8 cellular contexts compared by ENCODE assay signal in genomic region chr1:112803906-112804762, GRCh38.
DNase-seq lines count a peak whose midpoint lies in the region; ATAC-seq and TF ChIP-seq lines count a peak whose summit lies in the region.

No MANE protein-coding gene starts in this region.

- no peaks in the 10 kb centered on the region for H3F3A ChIP-seq in SK-N-SH (replicated peaks; ENCODE audit: insufficient read depth)

- peaks cover 4% of the 10 kb centered on the region for H3K27me3 ChIP-seq in CD8-positive, alpha-beta memory T cell (ENCODE audit: insufficient read depth, low read length, poor library complexity, severe bottlenecking)
- no peaks in the 10 kb centered on the region for H3K27me3 ChIP-seq in SK-N-SH (ENCODE audit: insufficient read depth)
- H3K27me3 ChIP-seq in right atrium auricular region = no peaks in the 10 kb centered on the region

- ATAC-seq in GM19455 (IDR thresholded peaks at IDR 0.05; ENCODE audit: unreplicated experiment) (peak; percentile 73), HG02588 (IDR thresholded peaks at IDR 0.05; ENCODE audit: unreplicated experiment) (no peak)

- no peaks in the 10 kb centered on the region for H3K36me3 ChIP-seq in CD8-positive, alpha-beta memory T cell (ENCODE audit: insufficient read depth, low read length)
- H3K36me3 ChIP-seq in SK-N-SH (replicated peaks in 1 of 2; ENCODE audit: control insufficient read depth in 1 of 2, insufficient read depth in 2 of 2, low read length in 1 of 2) (no peaks in the 10 kb centered on the region), right atrium auricular region (no peaks in the 10 kb centered on the region)

- H4K20me1 ChIP-seq in SK-N-SH (ENCODE audit: insufficient read depth) = no peaks in the 10 kb centered on the region

- H3K9me2 ChIP-seq in SK-N-SH = no peaks in the 10 kb centered on the region

- no peak overlapping the region for H3K4me2 ChIP-seq in SK-N-SH

- 27% methylated on average over 6 of the region's 10 CpGs for WGBS in SK-N-SH (ENCODE audit: low lambda C conversion rate)

- H3K9me3 Mint-ChIP-seq in CD8-positive, alpha-beta memory T cell = no peaks in the 10 kb centered on the region

- H3K36me3 Mint-ChIP-seq in CD8-positive, alpha-beta memory T cell = no peaks in the 10 kb centered on the region

- DNase-seq in CD8-positive, alpha-beta memory T cell = peak; percentile 3 to 51 (median 19)
- DNase-seq in LoVo (ENCODE audit: low spot score) (peak; percentile 66), SK-N-SH (peak; percentile 79), amniotic epithelial cell (ENCODE audit: low read depth) (peak; percentile 56), right atrium auricular region (ENCODE audit: low spot score) (no peak), retinal pigment epithelial cell (ENCODE audit: low read depth) (peak; percentile 38)

- H3K79me2 ChIP-seq in SK-N-SH (ENCODE audit: insufficient read depth) = no peaks in the 10 kb centered on the region

- no peak overlapping the region for H3K4me3 Mint-ChIP-seq in CD8-positive, alpha-beta memory T cell

- no peaks in the 10 kb centered on the region for H3K4me1 Mint-ChIP-seq in CD8-positive, alpha-beta memory T cell

- H3K4me3 ChIP-seq in CD8-positive, alpha-beta memory T cell (ENCODE audit: low read length) = no peak overlapping the region
- no peak overlapping the region; a peak in 1 of 4 replicates for H3K4me3 ChIP-seq in SK-N-SH (ENCODE audit: low read depth in 2 of 2, low read length in 1 of 2)
- no peak overlapping the region for H3K4me3 ChIP-seq in right atrium auricular region
- no peak overlapping the region for H3K4me3 ChIP-seq in retinal pigment epithelial cell (ENCODE audit: low read length)

- TF ChIP-seq CTCF in SK-N-SH (IDR thresholded peaks at IDR 0.05) = peak; percentile 86
- TF ChIP-seq CTCF in right atrium auricular region (IDR thresholded peaks at IDR 0.05) = peak; percentile 51 to 77
- peak; percentile 98 for TF ChIP-seq CTCF in retinal pigment epithelial cell (conservative IDR thresholded peaks at IDR 0.05; ENCODE audit: low read depth, low read length)

- peak; percentile 99 for TF ChIP-seq RAD21 in SK-N-SH (IDR thresholded peaks at IDR 0.05; ENCODE audit: low read length)

- no peaks in the 10 kb centered on the region for H3K4me1 ChIP-seq in CD8-positive, alpha-beta memory T cell (ENCODE audit: insufficient read depth, low read length)
- H3K4me1 ChIP-seq in SK-N-SH (ENCODE audit: control insufficient read depth in 1 of 2, insufficient read depth in 2 of 2, low read depth in 1 of 2, low read length in 1 of 2) (no peaks in the 10 kb centered on the region), right atrium auricular region (no peaks in the 10 kb centered on the region)

- CTCF ChIA-PET in CD8-positive, alpha-beta memory T cell (lab: Charles Lee) = interaction anchor here (2.0 to 2.3 kb wide), 2 partner anchors 85 to 88 kb away, joined by 11 to 16 read pairs; partner anchors contain the start of gene PPM1J
- CTCF ChIA-PET in SK-N-SH (lab: Yijun Ruan, JAX) = interaction anchor here (0.6 to 13.9 kb wide), 42 partner anchors 9 to 414 kb away, joined by 3 to 754 read pairs (median 4); partner anchors contain the start of genes LRIG2, MOV10, PPM1J and RHOC

- peaks cover 4 to 5% of the 10 kb centered on the region in 2 donors for H3K27me3 Mint-ChIP-seq in CD8-positive, alpha-beta memory T cell

- no peak overlapping the region for H3K9ac ChIP-seq in SK-N-SH

- H3K27ac ChIP-seq in CD8-positive, alpha-beta memory T cell (ENCODE audit: low read depth, low read length) = no peak overlapping the region
- no peak overlapping the region for H3K27ac ChIP-seq in SK-N-SH (ENCODE audit: low read depth in 2 of 2, low read length in 1 of 2)
- H3K27ac ChIP-seq in right atrium auricular region = no peak overlapping the region

- H3K27ac Mint-ChIP-seq in CD8-positive, alpha-beta memory T cell = no peak overlapping the region

- no peak overlapping the region for H2AFZ ChIP-seq in SK-N-SH (ENCODE audit: low read depth)

- no peaks in the 10 kb centered on the region for H3K9me3 ChIP-seq in CD8-positive, alpha-beta memory T cell (ENCODE audit: low read length)
- H3K9me3 ChIP-seq in SK-N-SH (no peaks in the 10 kb centered on the region), right atrium auricular region (no peaks in the 10 kb centered on the region)

- POLR2A ChIA-PET in CD8-positive, alpha-beta memory T cell (lab: Charles Lee) = no interaction called here
- POLR2A ChIA-PET in SK-N-SH (lab: Yijun Ruan, JAX) = no interaction called here

- no peak for TF ChIP-seq EP300 in SK-N-SH (IDR thresholded peaks at IDR 0.05; ENCODE audit: borderline replicate concordance in 1 of 2, low read depth in 1 of 2, low read length in 1 of 2)

TF ChIP-seq in SK-N-SH, 30 proteins besides CTCF, POLR2A, EP300 and RAD21:
- TF ChIP-seq SMC3 (IDR thresholded peaks at IDR 0.05; ENCODE audit: low read depth, low read length) = peak; percentile 100
- no peak for TF ChIP-seq FOXJ3 (CRISPR knock-in tag; IDR thresholded peaks at IDR 0.05)
- TF ChIP-seq GATA2 (CRISPR knock-in tag; IDR thresholded peaks at IDR 0.05) = no peak
- TF ChIP-seq RCOR1 (IDR thresholded peaks at IDR 0.05; ENCODE audit: low read length) = 0 out of 2 replicates have a peak, but pooled peaks have one; percentile 27
- TF ChIP-seq ZBTB33 (IDR thresholded peaks at IDR 0.05; ENCODE audit: borderline replicate concordance, low read depth) = no peak
- TF ChIP-seq MXI1 (IDR thresholded peaks at IDR 0.05; ENCODE audit: low read depth, low read length) = no peak
- TF ChIP-seq, protein P1, sequence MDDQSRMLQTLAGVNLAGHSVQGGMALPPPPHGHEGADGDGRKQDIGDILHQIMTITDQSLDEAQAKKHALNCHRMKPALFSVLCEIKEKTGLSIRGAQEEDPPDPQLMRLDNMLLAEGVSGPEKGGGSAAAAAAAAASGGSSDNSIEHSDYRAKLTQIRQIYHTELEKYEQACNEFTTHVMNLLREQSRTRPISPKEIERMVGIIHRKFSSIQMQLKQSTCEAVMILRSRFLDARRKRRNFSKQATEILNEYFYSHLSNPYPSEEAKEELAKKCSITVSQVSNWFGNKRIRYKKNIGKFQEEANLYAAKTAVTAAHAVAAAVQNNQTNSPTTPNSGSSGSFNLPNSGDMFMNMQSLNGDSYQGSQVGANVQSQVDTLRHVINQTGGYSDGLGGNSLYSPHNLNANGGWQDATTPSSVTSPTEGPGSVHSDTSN (IDR thresholded peaks at IDR 0.05) = no peak
